26 cellular contexts compared by ENCODE assay signal in the genomic region with DNA sequence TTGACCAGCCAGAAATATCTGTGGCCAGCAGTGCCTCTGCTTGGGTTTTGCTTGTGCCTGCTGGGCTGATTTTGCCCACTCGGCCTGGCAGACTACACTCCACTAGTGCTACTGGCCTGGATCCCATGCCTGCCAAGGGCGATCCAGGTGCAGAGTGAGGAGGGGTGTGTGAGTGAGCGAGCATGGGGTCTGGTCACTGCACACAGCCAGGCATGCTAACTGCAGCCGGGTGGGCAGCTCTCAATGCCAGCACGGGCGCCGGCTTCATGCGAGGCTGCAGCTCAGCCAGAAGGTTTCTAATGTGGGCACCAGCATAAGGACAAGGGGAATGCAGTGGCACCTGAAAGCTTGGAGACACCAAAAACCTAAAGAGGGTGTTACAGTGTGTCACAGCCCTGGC.
"Had no signal": no experiment of that assay in that cellular context is flagged by ENCODE, and none has a peak within 500 bp of the region (broad histone marks: within the 10 kb centered on the region; RNA-seq: fewer than 3 reads in every experiment).

No MANE protein-coding gene starts in this region.

- H3K9me3 ChIP-seq: mucosa of descending colon, pancreas, prostate gland, sigmoid colon had no signal

- H3K4me3 Mint-ChIP-seq: immature natural killer cell; memory B cell; naive thymus-derived CD4-positive, alpha-beta T cell; natural killer cell treated with Interleukin-12 subunit alpha and Interleukin-12 subunit beta and Interleukin-15 and Interleukin-18, amount 100 ng/mL, for 72 hours; stimulated activated effector memory CD8-positive, alpha-beta T cell treated with anti-CD3 and anti-CD28 coated beads, Interleukin-12 subunit alpha, Interleukin-12 subunit beta, amount 100 ng/mL, for 72 hours; stimulated activated naive CD8-positive, alpha-beta T cell treated with anti-CD3 and anti-CD28 coated beads, Interleukin-15, amount 100 ng/mL, for 72 hours had no signal

- FAIRE-seq: islet of Langerhans, kidney, pancreas, small intestine had no signal

- H3K36me3 ChIP-seq: left lung, pancreas, prostate gland, sigmoid colon, spleen, tibial nerve, upper lobe of left lung had no signal

- H3K4me1 Mint-ChIP-seq: immature natural killer cell; memory B cell; naive thymus-derived CD4-positive, alpha-beta T cell; stimulated activated effector memory CD8-positive, alpha-beta T cell treated with anti-CD3 and anti-CD28 coated beads, Interleukin-12 subunit alpha, Interleukin-12 subunit beta, amount 100 ng/mL, for 72 hours; stimulated activated naive CD8-positive, alpha-beta T cell treated with anti-CD3 and anti-CD28 coated beads, Interleukin-15, amount 100 ng/mL, for 72 hours had no signal

- H3K27me3 ChIP-seq: left lung, sigmoid colon, spleen, tibial nerve, upper lobe of left lung had no signal

- H3K9me3 Mint-ChIP-seq: natural killer cell treated with Interleukin-12 subunit alpha and Interleukin-12 subunit beta and Interleukin-15 and Interleukin-18, amount 100 ng/mL, for 72 hours had no signal

- H3K27ac Mint-ChIP-seq: immature natural killer cell; memory B cell; naive thymus-derived CD4-positive, alpha-beta T cell; natural killer cell treated with Interleukin-12 subunit alpha and Interleukin-12 subunit beta and Interleukin-15 and Interleukin-18, amount 100 ng/mL, for 72 hours; stimulated activated effector memory CD8-positive, alpha-beta T cell treated with anti-CD3 and anti-CD28 coated beads, Interleukin-12 subunit alpha, Interleukin-12 subunit beta, amount 100 ng/mL, for 72 hours; stimulated activated naive CD8-positive, alpha-beta T cell treated with anti-CD3 and anti-CD28 coated beads, Interleukin-15, amount 100 ng/mL, for 72 hours had no signal

- H3K27me3 Mint-ChIP-seq: memory B cell; naive thymus-derived CD4-positive, alpha-beta T cell; natural killer cell treated with Interleukin-12 subunit alpha and Interleukin-12 subunit beta and Interleukin-15 and Interleukin-18, amount 100 ng/mL, for 72 hours; stimulated activated naive CD8-positive, alpha-beta T cell treated with anti-CD3 and anti-CD28 coated beads, Interleukin-15, amount 100 ng/mL, for 72 hours had no signal

- ATAC-seq: left colon; left lung; mucosa of descending colon; naive thymus-derived CD4-positive, alpha-beta T cell; natural killer cell treated with Interleukin-12 subunit alpha and Interleukin-12 subunit beta and Interleukin-15 and Interleukin-18, amount 100 ng/mL, for 72 hours; pancreas; right cardiac atrium; stimulated activated effector memory CD8-positive, alpha-beta T cell treated with anti-CD3 and anti-CD28 coated beads, Interleukin-12 subunit alpha, Interleukin-12 subunit beta, amount 100 ng/mL, for 72 hours; stimulated activated naive CD8-positive, alpha-beta T cell treated with anti-CD3 and anti-CD28 coated beads, Interleukin-15, amount 100 ng/mL, for 72 hours had no signal

- DNase-seq: hypothalamus; immature natural killer cell; kidney; left colon; midbrain; mucosa of descending colon; naive thymus-derived CD4-positive, alpha-beta T cell; nucleus accumbens; retina; sigmoid colon; small intestine; spleen; stimulated activated CD4-positive, alpha-beta T cell treated with anti-CD3 and anti-CD28 coated beads, Interleukin-4, amount 100 ng/mL, for 24 hours; stimulated activated naive CD4-positive, alpha-beta T cell treated with Interleukin-2 at 50 U/mL for 16 hours; stimulated activated naive CD8-positive, alpha-beta T cell treated with anti-CD3 and anti-CD28 coated beads, Interleukin-15, amount 100 ng/mL, for 72 hours; substantia nigra had no signal

- H3K36me3 Mint-ChIP-seq: immature natural killer cell; memory B cell; naive thymus-derived CD4-positive, alpha-beta T cell; natural killer cell treated with Interleukin-12 subunit alpha and Interleukin-12 subunit beta and Interleukin-15 and Interleukin-18, amount 100 ng/mL, for 72 hours; stimulated activated effector memory CD8-positive, alpha-beta T cell treated with anti-CD3 and anti-CD28 coated beads, Interleukin-12 subunit alpha, Interleukin-12 subunit beta, amount 100 ng/mL, for 72 hours had no signal

- H3K4me1 ChIP-seq: left lung, pancreas, prostate gland, sigmoid colon, spleen, tibial nerve, upper lobe of left lung had no signal

- H3K27ac ChIP-seq: left lung, pancreas, prostate gland, sigmoid colon, spleen, tibial nerve, upper lobe of left lung had no signal

- H3K4me3 ChIP-seq: left lung, mucosa of descending colon, pancreas, prostate gland, sigmoid colon, spleen, tibial nerve, upper lobe of left lung had no signal
